In the genomic region with DNA sequence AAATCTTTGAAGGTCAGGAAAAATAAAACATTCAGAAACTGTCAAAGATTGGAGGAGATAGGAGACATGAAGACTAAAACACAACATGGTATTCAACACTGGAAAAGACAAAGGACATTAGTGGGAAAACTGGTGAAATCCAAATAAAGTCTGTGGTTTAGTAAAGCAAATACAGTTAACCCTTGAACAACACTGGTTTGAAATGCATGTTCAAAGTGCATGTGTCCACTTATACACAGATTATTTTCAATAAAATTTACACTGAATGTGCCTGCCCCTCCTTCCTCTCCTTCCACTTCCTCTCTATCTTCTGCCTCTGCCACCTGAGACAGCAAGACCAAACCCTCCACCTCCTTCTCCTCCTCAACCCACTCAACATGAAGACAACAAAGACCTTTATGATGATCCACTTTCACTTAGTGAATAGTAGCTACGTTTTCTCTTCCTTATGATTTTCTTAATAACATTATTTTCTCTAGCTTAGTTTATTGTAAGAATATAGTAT, we compare ENCODE assay signal across 1 cellular context.
TF ChIP-seq lines count a peak whose summit lies in the region.

No MANE protein-coding gene starts in this region.

TF ChIP-seq in HepG2, 621 proteins besides CTCF, POLR2A, EP300 and RAD21 (continued from another document and continues in another):
- no peak for TF ChIP-seq E2F2 (CRISPR knock-in tag; IDR thresholded peaks at IDR 0.05; ENCODE audit: borderline replicate concordance)
- TF ChIP-seq ZNF883 (CRISPR knock-in tag; IDR thresholded peaks at IDR 0.05; ENCODE audit: not compliant biosample characterization), result no peak
- TF ChIP-seq ZMYM4 (CRISPR knock-in tag; IDR thresholded peaks at IDR 0.05), result no peak
- TF ChIP-seq SATB2 (CRISPR knock-in tag; IDR thresholded peaks at IDR 0.05), result no peak
- TF ChIP-seq SOX6 (IDR thresholded peaks at IDR 0.05), result no peak
- TF ChIP-seq SOX6 (CRISPR knock-in tag; IDR thresholded peaks at IDR 0.05), result peak; percentile 83; the same call in 1 of the 2 replicates
- no peak for TF ChIP-seq ZNF235 (CRISPR knock-in tag; IDR thresholded peaks at IDR 0.05; ENCODE audit: borderline replicate concordance)
- TF ChIP-seq ZNF652 (CRISPR knock-in tag; IDR thresholded peaks at IDR 0.05; ENCODE audit: borderline replicate concordance, low read depth), result peak; percentile 97
- peak; percentile 59; the same call in 1 of the 2 replicates for TF ChIP-seq HDAC2 (CRISPR knock-in tag; IDR thresholded peaks at IDR 0.05)
- no peak for TF ChIP-seq NR2F6 (IDR thresholded peaks at IDR 0.05)
- peak; percentile 37; the same call in 1 of the 2 replicates for TF ChIP-seq NR2F6 (CRISPR knock-in tag; IDR thresholded peaks at IDR 0.05)
- TF ChIP-seq HDAC1 (CRISPR knock-in tag; IDR thresholded peaks at IDR 0.05), result no peak
- no peak for TF ChIP-seq KDM6A (CRISPR knock-in tag; IDR thresholded peaks at IDR 0.05; ENCODE audit: low read depth)
- TF ChIP-seq ZNF143 (CRISPR knock-in tag; IDR thresholded peaks at IDR 0.05), result no peak
- TF ChIP-seq, protein P1, sequence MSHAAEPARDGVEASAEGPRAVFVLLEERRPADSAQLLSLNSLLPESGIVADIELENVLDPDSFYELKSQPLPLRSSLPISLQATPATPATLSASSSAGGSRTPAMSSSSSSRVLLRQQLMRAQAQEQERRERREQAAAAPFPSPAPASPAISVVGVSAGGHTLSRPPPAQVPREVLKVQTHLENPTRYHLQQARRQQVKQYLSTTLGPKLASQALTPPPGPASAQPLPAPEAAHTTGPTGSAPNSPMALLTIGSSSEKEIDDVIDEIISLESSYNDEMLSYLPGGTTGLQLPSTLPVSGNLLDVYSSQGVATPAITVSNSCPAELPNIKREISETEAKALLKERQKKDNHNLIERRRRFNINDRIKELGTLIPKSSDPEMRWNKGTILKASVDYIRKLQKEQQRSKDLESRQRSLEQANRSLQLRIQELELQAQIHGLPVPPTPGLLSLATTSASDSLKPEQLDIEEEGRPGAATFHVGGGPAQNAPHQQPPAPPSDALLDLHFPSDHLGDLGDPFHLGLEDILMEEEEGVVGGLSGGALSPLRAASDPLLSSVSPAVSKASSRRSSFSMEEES (CRISPR knock-in tag; IDR thresholded peaks at IDR 0.05), result no peak
- TF ChIP-seq ZNF274 (CRISPR knock-in tag; IDR thresholded peaks at IDR 0.05), result no peak
- TF ChIP-seq, protein P2, sequence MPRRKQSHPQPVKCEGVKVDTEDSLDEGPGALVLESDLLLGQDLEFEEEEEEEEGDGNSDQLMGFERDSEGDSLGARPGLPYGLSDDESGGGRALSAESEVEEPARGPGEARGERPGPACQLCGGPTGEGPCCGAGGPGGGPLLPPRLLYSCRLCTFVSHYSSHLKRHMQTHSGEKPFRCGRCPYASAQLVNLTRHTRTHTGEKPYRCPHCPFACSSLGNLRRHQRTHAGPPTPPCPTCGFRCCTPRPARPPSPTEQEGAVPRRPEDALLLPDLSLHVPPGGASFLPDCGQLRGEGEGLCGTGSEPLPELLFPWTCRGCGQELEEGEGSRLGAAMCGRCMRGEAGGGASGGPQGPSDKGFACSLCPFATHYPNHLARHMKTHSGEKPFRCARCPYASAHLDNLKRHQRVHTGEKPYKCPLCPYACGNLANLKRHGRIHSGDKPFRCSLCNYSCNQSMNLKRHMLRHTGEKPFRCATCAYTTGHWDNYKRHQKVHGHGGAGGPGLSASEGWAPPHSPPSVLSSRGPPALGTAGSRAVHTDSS (CRISPR knock-in tag; conservative IDR thresholded peaks at IDR 0.05), result no peak
- TF ChIP-seq, protein P3, sequence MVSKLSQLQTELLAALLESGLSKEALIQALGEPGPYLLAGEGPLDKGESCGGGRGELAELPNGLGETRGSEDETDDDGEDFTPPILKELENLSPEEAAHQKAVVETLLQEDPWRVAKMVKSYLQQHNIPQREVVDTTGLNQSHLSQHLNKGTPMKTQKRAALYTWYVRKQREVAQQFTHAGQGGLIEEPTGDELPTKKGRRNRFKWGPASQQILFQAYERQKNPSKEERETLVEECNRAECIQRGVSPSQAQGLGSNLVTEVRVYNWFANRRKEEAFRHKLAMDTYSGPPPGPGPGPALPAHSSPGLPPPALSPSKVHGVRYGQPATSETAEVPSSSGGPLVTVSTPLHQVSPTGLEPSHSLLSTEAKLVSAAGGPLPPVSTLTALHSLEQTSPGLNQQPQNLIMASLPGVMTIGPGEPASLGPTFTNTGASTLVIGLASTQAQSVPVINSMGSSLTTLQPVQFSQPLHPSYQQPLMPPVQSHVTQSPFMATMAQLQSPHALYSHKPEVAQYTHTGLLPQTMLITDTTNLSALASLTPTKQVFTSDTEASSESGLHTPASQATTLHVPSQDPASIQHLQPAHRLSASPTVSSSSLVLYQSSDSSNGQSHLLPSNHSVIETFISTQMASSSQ (IDR thresholded peaks at IDR 0.05; ENCODE audit: low read depth), result peak; percentile 34; the same call in 1 of the 2 replicates
- TF ChIP-seq, protein P3 (CRISPR knock-in tag; IDR thresholded peaks at IDR 0.05; ENCODE audit: borderline replicate concordance), result no peak
- no peak for TF ChIP-seq GTF3A (CRISPR knock-in tag; conservative IDR thresholded peaks at IDR 0.05)
- no peak for TF ChIP-seq BRCA1 (CRISPR knock-in tag; IDR thresholded peaks at IDR 0.05)
- TF ChIP-seq IKZF4 (CRISPR knock-in tag; IDR thresholded peaks at IDR 0.05; ENCODE audit: borderline replicate concordance, low read depth, not compliant biosample characterization), result no peak
- no peak for TF ChIP-seq ZSCAN25 (CRISPR knock-in tag; IDR thresholded peaks at IDR 0.05)
- TF ChIP-seq CREM (IDR thresholded peaks at IDR 0.05), result peak; percentile 58; the same call in 1 of the 2 replicates
- TF ChIP-seq CREM (CRISPR knock-in tag; IDR thresholded peaks at IDR 0.05), result no peak
- TF ChIP-seq TMF1 (CRISPR knock-in tag; IDR thresholded peaks at IDR 0.05; ENCODE audit: low read depth), result no peak
- peak; percentile 33 for TF ChIP-seq ASH2L (IDR thresholded peaks at IDR 0.05; ENCODE audit: insufficient read length, low read depth, low read length)
- TF ChIP-seq ZSCAN29 (CRISPR knock-in tag; conservative IDR thresholded peaks at IDR 0.05), result 0 out of 2 replicates have a peak, but pooled peaks have one; percentile 32
- TF ChIP-seq SOX5 (CRISPR knock-in tag; IDR thresholded peaks at IDR 0.05; ENCODE audit: borderline replicate concordance), result peak; percentile 84
- no peak for TF ChIP-seq NKX3-1 (CRISPR knock-in tag; IDR thresholded peaks at IDR 0.05)
- TF ChIP-seq MAFG (CRISPR knock-in tag; IDR thresholded peaks at IDR 0.05), result no peak
- TF ChIP-seq YEATS4 (CRISPR knock-in tag; IDR thresholded peaks at IDR 0.05; ENCODE audit: borderline replicate concordance), result no peak
- TF ChIP-seq, protein P4, sequence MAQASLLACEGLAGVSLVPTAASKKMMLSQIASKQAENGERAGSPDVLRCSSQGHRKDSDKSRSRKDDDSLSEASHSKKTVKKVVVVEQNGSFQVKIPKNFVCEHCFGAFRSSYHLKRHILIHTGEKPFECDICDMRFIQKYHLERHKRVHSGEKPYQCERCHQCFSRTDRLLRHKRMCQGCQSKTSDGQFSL (CRISPR knock-in tag; IDR thresholded peaks at IDR 0.05), result no peak
- TF ChIP-seq, protein P5, sequence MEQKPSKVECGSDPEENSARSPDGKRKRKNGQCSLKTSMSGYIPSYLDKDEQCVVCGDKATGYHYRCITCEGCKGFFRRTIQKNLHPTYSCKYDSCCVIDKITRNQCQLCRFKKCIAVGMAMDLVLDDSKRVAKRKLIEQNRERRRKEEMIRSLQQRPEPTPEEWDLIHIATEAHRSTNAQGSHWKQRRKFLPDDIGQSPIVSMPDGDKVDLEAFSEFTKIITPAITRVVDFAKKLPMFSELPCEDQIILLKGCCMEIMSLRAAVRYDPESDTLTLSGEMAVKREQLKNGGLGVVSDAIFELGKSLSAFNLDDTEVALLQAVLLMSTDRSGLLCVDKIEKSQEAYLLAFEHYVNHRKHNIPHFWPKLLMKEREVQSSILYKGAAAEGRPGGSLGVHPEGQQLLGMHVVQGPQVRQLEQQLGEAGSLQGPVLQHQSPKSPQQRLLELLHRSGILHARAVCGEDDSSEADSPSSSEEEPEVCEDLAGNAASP (CRISPR knock-in tag; IDR thresholded peaks at IDR 0.05; ENCODE audit: borderline replicate concordance), result no peak; the same call in 1 of the 2 replicates
- TF ChIP-seq ZKSCAN5 (CRISPR knock-in tag; IDR thresholded peaks at IDR 0.05), result no peak
- TF ChIP-seq HNF4A (CRISPR knock-in tag; IDR thresholded peaks at IDR 0.05), result peak; percentile 75
- TF ChIP-seq DMAP1 (CRISPR knock-in tag; IDR thresholded peaks at IDR 0.05), result 0 out of 2 replicates have a peak, but pooled peaks have one; percentile 16
- TF ChIP-seq FOXP1 (IDR thresholded peaks at IDR 0.05), result no peak
- TF ChIP-seq FOXP1 (CRISPR knock-in tag; IDR thresholded peaks at IDR 0.05), result peak; percentile 21; the same call in 1 of the 2 replicates
- TF ChIP-seq NPAS2 (CRISPR knock-in tag; IDR thresholded peaks at IDR 0.05; ENCODE audit: borderline replicate concordance), result no peak
- no peak for TF ChIP-seq ZNF605 (CRISPR knock-in tag; IDR thresholded peaks at IDR 0.05)
- no peak for TF ChIP-seq ZFYVE20 (CRISPR knock-in tag; IDR thresholded peaks at IDR 0.05; ENCODE audit: borderline replicate concordance, low read depth)
- TF ChIP-seq XBP1 (CRISPR knock-in tag; IDR thresholded peaks at IDR 0.05), result no peak
- TF ChIP-seq DR1 (CRISPR knock-in tag; IDR thresholded peaks at IDR 0.05), result no peak
- TF ChIP-seq, protein P6, sequence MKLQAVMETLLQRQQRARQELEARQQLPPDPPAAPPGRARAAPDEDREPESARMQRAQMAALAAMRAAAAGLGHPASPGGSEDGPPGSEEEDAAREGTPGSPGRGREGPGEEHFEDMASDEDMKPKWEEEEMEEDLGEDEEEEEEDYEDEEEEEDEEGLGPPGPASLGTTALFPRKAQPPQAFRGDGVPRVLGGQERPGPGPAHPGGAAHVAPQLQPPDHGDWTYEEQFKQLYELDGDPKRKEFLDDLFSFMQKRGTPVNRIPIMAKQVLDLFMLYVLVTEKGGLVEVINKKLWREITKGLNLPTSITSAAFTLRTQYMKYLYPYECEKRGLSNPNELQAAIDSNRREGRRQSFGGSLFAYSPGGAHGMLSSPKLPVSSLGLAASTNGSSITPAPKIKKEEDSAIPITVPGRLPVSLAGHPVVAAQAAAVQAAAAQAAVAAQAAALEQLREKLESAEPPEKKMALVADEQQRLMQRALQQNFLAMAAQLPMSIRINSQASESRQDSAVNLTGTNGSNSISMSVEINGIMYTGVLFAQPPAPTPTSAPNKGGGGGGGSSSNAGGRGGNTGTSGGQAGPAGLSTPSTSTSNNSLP (IDR thresholded peaks at IDR 0.05; ENCODE audit: low read depth, low read length), result 0 out of 2 replicates have a peak, but pooled peaks have one; percentile 40
- TF ChIP-seq HIVEP1 (CRISPR knock-in tag; IDR thresholded peaks at IDR 0.05), result no peak
- TF ChIP-seq ZNF468 (CRISPR knock-in tag; IDR thresholded peaks at IDR 0.05), result no peak
- peak; percentile 99 for TF ChIP-seq CBFB (CRISPR knock-in tag; IDR thresholded peaks at IDR 0.05)
- no peak for TF ChIP-seq ONECUT2 (CRISPR knock-in tag; IDR thresholded peaks at IDR 0.05)
- TF ChIP-seq NCOR1 (IDR thresholded peaks at IDR 0.05; ENCODE audit: borderline replicate concordance, low read length), result peak; percentile 52; the same call in 1 of the 2 replicates
- peak; percentile 59 for TF ChIP-seq ISL2 (CRISPR knock-in tag; IDR thresholded peaks at IDR 0.05)
- TF ChIP-seq ZNF644 (CRISPR knock-in tag; IDR thresholded peaks at IDR 0.05; ENCODE audit: low read depth), result peak; percentile 67
- TF ChIP-seq ARID5B (CRISPR knock-in tag; IDR thresholded peaks at IDR 0.05), result peak; percentile 89
- TF ChIP-seq FOXK1 (CRISPR knock-in tag; IDR thresholded peaks at IDR 0.05; ENCODE audit: borderline replicate concordance, low read depth), result no peak
- TF ChIP-seq ZNF557 (CRISPR knock-in tag; IDR thresholded peaks at IDR 0.05), result no peak
- TF ChIP-seq SAP130 (CRISPR knock-in tag; IDR thresholded peaks at IDR 0.05; ENCODE audit: low read depth), result peak; percentile 45; the same call in 1 of the 2 replicates
